ENCODE assay signal across 12 cellular contexts in the genomic region with DNA sequence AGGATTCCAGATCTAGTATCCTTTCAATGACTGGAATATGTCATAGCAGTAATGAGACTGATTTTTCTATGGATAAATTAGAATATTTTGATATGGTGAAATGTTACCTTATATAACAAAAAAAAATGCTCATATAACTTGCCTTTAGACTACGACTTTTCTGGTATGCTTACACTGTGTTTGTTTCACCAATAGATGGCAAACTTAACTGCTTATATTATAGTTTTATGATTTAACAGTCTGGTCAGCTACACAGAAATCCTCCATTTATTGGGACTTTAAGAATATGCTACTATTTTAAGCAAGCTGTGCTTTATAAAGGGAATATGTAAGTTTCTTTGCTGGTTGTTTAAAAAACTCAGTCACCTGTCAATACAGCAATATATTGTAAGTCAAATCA.
A peak's percentile ranks its signal among the peaks of the same experiment; 100 is the strongest.
DNase-seq lines count a peak whose midpoint lies in the region; ATAC-seq and TF ChIP-seq lines count a peak whose summit lies in the region.
"Had no signal": no experiment of that assay in that cellular context is flagged by ENCODE, and none has a peak within 500 bp of the region (broad histone marks: within the 10 kb centered on the region; RNA-seq: fewer than 3 reads in every experiment).

No MANE protein-coding gene starts in this region.

- no peak overlapping the region for H3K27ac Mint-ChIP-seq in endothelial cell (ENCODE audit: unreplicated experiment)
- H3K27ac Mint-ChIP-seq: activated CD4-positive, alpha-beta memory T cell treated with anti-CD3 and anti-CD28 coated beads for 36 hours had no signal

- ATAC-seq in thoracic aorta (ENCODE audit: insufficient number of reproducible peaks, low FRiP score, low read depth) = no peak
- ATAC-seq in GM19023 (IDR thresholded peaks at IDR 0.05; ENCODE audit: unreplicated experiment) = no peak

- H3K27ac ChIP-seq in SK-N-MC (no peak overlapping the region), thoracic aorta (no peak overlapping the region)
- H3K27ac ChIP-seq: BLaER1 treated with 17β-estradiol and CSF1 and Interleukin-3, amounts not matched to agents 10 nM and 100 nM; neutrophil had no signal

- in situ Hi-C loops in GM13977 (cut with MboI; ENCODE audit: low pct_unique_long_range_greater_than_20kb, low sequenced_read_pairs, unreplicated experiment) = no loop called here

- H3K36me3 ChIP-seq in SK-N-MC (ENCODE audit: insufficient read depth, low read length) (no peaks in the 10 kb centered on the region), thoracic aorta (no peaks in the 10 kb centered on the region)
- H3K36me3 ChIP-seq: BLaER1 treated with 17β-estradiol and CSF1 and Interleukin-3, amounts not matched to agents 10 nM and 100 nM; neutrophil had no signal

- H3K27me3 ChIP-seq in thoracic aorta (replicated peaks; ENCODE audit: insufficient read depth) = no peaks in the 10 kb centered on the region
- H3K27me3 ChIP-seq: BLaER1 treated with 17β-estradiol and CSF1 and Interleukin-3, amounts not matched to agents 10 nM and 100 nM; neutrophil had no signal

- H3K36me3 Mint-ChIP-seq in endothelial cell (ENCODE audit: low read depth, unreplicated experiment) = no peaks in the 10 kb centered on the region
- H3K36me3 Mint-ChIP-seq: activated CD4-positive, alpha-beta memory T cell treated with anti-CD3 and anti-CD28 coated beads for 36 hours had no signal

- TF ChIP-seq CTCF in fibroblast of villous mesenchyme (IDR thresholded peaks at IDR 0.05; ENCODE audit: insufficient read depth, low read depth, low read length) (peak; percentile 42), thoracic aorta (IDR thresholded peaks at IDR 0.05) (peak; percentile 22), GM13977 (IDR thresholded peaks at IDR 0.05; ENCODE audit: extremely low read depth, insufficient read depth, missing control alignments) (no peak), endothelial cell (IDR thresholded peaks at IDR 0.05; ENCODE audit: unreplicated experiment) (no peak)

- DNase-seq in NCI-H2227 treated with DMSO at 0.1 percent for 48 hours (lab: John Stamatoyannopoulos, UW) = peak; percentile 42
- no peak for DNase-seq in NCI-H2227 (lab: John Stamatoyannopoulos, UW; ENCODE audit: unreplicated experiment)
- DNase-seq in SK-N-MC (ENCODE audit: low read depth, low spot score) = no peak
- DNase-seq in fibroblast of villous mesenchyme (ENCODE audit: low read depth) = peak; percentile 43
- DNase-seq in thoracic aorta (ENCODE audit: low spot score) = no peak
- DNase-seq in GM13977 (ENCODE audit: low spot score) = no peak
- no peak for DNase-seq in endothelial cell (ENCODE audit: low spot score)
- DNase-seq: activated CD4-positive, alpha-beta memory T cell treated with anti-CD3 and anti-CD28 coated beads for 36 hours; MV-4-11 had no signal

- H3K4me1 Mint-ChIP-seq in endothelial cell (ENCODE audit: unreplicated experiment) = no peaks in the 10 kb centered on the region

- H3K4me3 ChIP-seq in SK-N-MC = 0 out of 2 replicates have a peak overlapping the region, but pooled peaks have one; percentile 25
- H3K4me3 ChIP-seq in fibroblast of villous mesenchyme (ENCODE audit: low read depth, low read length) = no peak overlapping the region
- H3K4me3 ChIP-seq in thoracic aorta = no peak overlapping the region
- H3K4me3 ChIP-seq: BLaER1 treated with 17β-estradiol and CSF1 and Interleukin-3, amounts not matched to agents 10 nM and 100 nM had no signal

- H3K27me3 Mint-ChIP-seq in endothelial cell (ENCODE audit: unreplicated experiment) = no peaks in the 10 kb centered on the region
- H3K27me3 Mint-ChIP-seq: activated CD4-positive, alpha-beta memory T cell treated with anti-CD3 and anti-CD28 coated beads for 36 hours had no signal

- no peaks in the 10 kb centered on the region for H3K4me1 ChIP-seq in thoracic aorta (ENCODE audit: control insufficient read depth in 1 of 2, low read depth in 2 of 2)
- H3K4me1 ChIP-seq: BLaER1 treated with 17β-estradiol and CSF1 and Interleukin-3, amounts not matched to agents 10 nM and 100 nM had no signal

- H3K9me3 ChIP-seq in SK-N-MC (ENCODE audit: low read depth, low read length) (no peaks in the 10 kb centered on the region), thoracic aorta (no peaks in the 10 kb centered on the region)
- H3K9me3 ChIP-seq: BLaER1 treated with 17β-estradiol and CSF1 and Interleukin-3, amounts not matched to agents 10 nM and 100 nM; neutrophil had no signal

- H3K9me3 Mint-ChIP-seq in endothelial cell (ENCODE audit: unreplicated experiment) = no peaks in the 10 kb centered on the region

- H3K9ac ChIP-seq in SK-N-MC (ENCODE audit: insufficient read length) = peak overlapping the region; percentile 14
- H3K9ac ChIP-seq: BLaER1 treated with 17β-estradiol and CSF1 and Interleukin-3, amounts not matched to agents 10 nM and 100 nM had no signal

- no peak overlapping the region for H3K4me3 Mint-ChIP-seq in endothelial cell (ENCODE audit: unreplicated experiment)
- H3K4me3 Mint-ChIP-seq: activated CD4-positive, alpha-beta memory T cell treated with anti-CD3 and anti-CD28 coated beads for 36 hours had no signal

Comparison
In these comparisons a context has a peak if more than half of its experiments do, and no peak if none do; other contexts are left out.
1. DNase-seq: peak in NCI-H2227 treated with DMSO at 0.1 percent for 48 hours (single experiment) and fibroblast of villous mesenchyme (single experiment); none in NCI-H2227 (single experiment), SK-N-MC (single experiment), thoracic aorta (single experiment), GM13977 (single experiment) and endothelial cell (single experiment).
2. CTCF ChIP-seq: peak in fibroblast of villous mesenchyme (single experiment) and thoracic aorta (single experiment); none in GM13977 (single experiment) and endothelial cell (single experiment).